In the genomic region with DNA sequence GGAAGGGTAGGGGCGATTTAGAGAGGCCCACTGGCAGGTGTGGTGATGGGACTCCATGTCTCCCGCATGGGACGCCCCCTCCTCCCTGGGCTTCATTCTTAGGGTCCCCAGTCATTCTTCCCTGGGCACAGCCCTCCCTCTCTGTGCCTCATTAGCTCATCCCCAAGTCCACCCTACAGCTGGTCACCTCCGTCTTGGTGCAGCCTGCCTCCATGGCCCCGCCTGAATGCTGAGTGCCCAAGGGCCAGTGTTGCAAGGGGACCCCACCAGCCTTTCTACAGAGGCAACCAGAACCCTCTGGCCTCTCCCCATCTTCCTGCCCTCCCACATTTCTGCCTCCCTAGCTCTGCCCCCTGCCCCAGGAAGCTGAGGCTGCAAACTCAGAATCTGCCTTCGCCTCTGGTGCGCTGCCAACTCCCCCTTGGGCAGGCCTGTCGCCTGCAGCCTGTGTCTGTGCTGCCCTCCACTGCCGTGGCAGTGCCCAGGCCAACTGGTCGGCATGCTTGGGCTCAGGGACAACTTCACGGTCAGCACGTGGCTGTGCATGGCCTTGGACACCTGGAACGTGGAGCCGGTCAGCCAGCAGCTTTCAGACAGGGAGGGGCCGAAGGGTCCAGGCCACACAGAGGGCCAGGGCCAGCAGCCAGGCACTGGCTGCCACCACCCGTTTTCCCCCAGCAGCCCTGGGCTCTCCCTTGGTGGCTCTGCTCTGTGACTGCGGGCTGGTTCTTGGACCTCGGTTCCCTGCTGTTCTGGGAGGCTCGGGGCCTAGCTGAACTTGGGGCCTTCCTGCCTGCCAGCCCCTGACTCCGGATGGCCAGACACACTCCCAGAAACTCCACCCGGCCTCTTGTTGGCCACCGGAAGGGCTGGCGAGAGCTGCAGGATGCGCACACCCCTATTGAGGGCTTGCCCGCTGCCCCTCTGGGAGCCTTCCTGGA, we compare ENCODE assay signal across 1 cellular context.
TF ChIP-seq lines count a peak whose summit lies in the region.

No MANE protein-coding gene starts in this region.

TF ChIP-seq in HepG2, 621 proteins besides CTCF, POLR2A, EP300 and RAD21 (continued from another document and continues in another):
- no peak for TF ChIP-seq ONECUT2 (CRISPR knock-in tag; IDR thresholded peaks at IDR 0.05)
- TF ChIP-seq ZNF577 (CRISPR knock-in tag; IDR thresholded peaks at IDR 0.05; ENCODE audit: borderline replicate concordance, low read depth), result no peak
- no peak for TF ChIP-seq ZNF180 (CRISPR knock-in tag; IDR thresholded peaks at IDR 0.05; ENCODE audit: borderline replicate concordance, low read depth)
- TF ChIP-seq ZNF317 (CRISPR knock-in tag; IDR thresholded peaks at IDR 0.05), result peak; percentile 69; the same call in 1 of the 2 replicates
- no peak for TF ChIP-seq YEATS2 (CRISPR knock-in tag; IDR thresholded peaks at IDR 0.05; ENCODE audit: borderline replicate concordance)
- TF ChIP-seq GFI1 (CRISPR knock-in tag; IDR thresholded peaks at IDR 0.05; ENCODE audit: borderline replicate concordance), result no peak; the same call in none of the 2 replicates
- peak; percentile 95 for TF ChIP-seq SATB2 (CRISPR knock-in tag; IDR thresholded peaks at IDR 0.05)
- TF ChIP-seq ZNF646 (CRISPR knock-in tag; IDR thresholded peaks at IDR 0.05), result 0 out of 2 replicates have a peak, but pooled peaks have one; percentile 58
- TF ChIP-seq ZSCAN12 (CRISPR knock-in tag; IDR thresholded peaks at IDR 0.05), result 0 out of 2 replicates have a peak, but pooled peaks have one; percentile 45
- TF ChIP-seq, protein P1, sequence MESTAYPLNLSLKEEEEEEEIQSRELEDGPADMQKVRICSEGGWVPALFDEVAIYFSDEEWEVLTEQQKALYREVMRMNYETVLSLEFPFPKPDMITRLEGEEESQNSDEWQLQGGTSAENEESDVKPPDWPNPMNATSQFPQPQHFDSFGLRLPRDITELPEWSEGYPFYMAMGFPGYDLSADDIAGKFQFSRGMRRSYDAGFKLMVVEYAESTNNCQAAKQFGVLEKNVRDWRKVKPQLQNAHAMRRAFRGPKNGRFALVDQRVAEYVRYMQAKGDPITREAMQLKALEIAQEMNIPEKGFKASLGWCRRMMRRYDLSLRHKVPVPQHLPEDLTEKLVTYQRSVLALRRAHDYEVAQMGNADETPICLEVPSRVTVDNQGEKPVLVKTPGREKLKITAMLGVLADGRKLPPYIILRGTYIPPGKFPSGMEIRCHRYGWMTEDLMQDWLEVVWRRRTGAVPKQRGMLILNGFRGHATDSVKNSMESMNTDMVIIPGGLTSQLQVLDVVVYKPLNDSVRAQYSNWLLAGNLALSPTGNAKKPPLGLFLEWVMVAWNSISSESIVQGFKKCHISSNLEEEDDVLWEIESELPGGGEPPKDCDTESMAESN (CRISPR knock-in tag; conservative IDR thresholded peaks at IDR 0.05), result peak; percentile 93
- no peak; the same call in 1 of the 2 replicates for TF ChIP-seq CAMTA2 (CRISPR knock-in tag; IDR thresholded peaks at IDR 0.05; ENCODE audit: borderline replicate concordance)
- no peak for TF ChIP-seq GMEB2 (CRISPR knock-in tag; IDR thresholded peaks at IDR 0.05; ENCODE audit: low read depth)
- TF ChIP-seq REXO4 (CRISPR knock-in tag; IDR thresholded peaks at IDR 0.05; ENCODE audit: borderline replicate concordance), result peak; percentile 98
- TF ChIP-seq MIER2 (CRISPR knock-in tag; IDR thresholded peaks at IDR 0.05), result peak; percentile 78; the same call in 1 of the 2 replicates
- peak; percentile 92 for TF ChIP-seq TBX2 (CRISPR knock-in tag; IDR thresholded peaks at IDR 0.05; ENCODE audit: borderline replicate concordance)
- peak; percentile 77 for TF ChIP-seq IKZF5 (CRISPR knock-in tag; IDR thresholded peaks at IDR 0.05)
- peak; percentile 67; the same call in 1 of the 2 replicates for TF ChIP-seq JDP2 (CRISPR knock-in tag; IDR thresholded peaks at IDR 0.05; ENCODE audit: borderline replicate concordance)
- no peak; the same call in 1 of the 2 replicates for TF ChIP-seq DR1 (CRISPR knock-in tag; IDR thresholded peaks at IDR 0.05)
- TF ChIP-seq ZNF589 (CRISPR knock-in tag; conservative IDR thresholded peaks at IDR 0.05), result peak; percentile 94
- no peak for TF ChIP-seq ZNF75D (CRISPR knock-in tag; IDR thresholded peaks at IDR 0.05; ENCODE audit: borderline replicate concordance)
- TF ChIP-seq CENPX (CRISPR knock-in tag; IDR thresholded peaks at IDR 0.05), result no peak
- no peak for TF ChIP-seq ZNF484 (CRISPR knock-in tag; IDR thresholded peaks at IDR 0.05; ENCODE audit: borderline replicate concordance, low read depth)
- peak; percentile 93 for TF ChIP-seq RXRB (CRISPR knock-in tag; IDR thresholded peaks at IDR 0.05; ENCODE audit: borderline replicate concordance)
- peak; percentile 85; the same call in 1 of the 2 replicates for TF ChIP-seq NAIF1 (CRISPR knock-in tag; IDR thresholded peaks at IDR 0.05; ENCODE audit: borderline replicate concordance)
- TF ChIP-seq, protein P2, sequence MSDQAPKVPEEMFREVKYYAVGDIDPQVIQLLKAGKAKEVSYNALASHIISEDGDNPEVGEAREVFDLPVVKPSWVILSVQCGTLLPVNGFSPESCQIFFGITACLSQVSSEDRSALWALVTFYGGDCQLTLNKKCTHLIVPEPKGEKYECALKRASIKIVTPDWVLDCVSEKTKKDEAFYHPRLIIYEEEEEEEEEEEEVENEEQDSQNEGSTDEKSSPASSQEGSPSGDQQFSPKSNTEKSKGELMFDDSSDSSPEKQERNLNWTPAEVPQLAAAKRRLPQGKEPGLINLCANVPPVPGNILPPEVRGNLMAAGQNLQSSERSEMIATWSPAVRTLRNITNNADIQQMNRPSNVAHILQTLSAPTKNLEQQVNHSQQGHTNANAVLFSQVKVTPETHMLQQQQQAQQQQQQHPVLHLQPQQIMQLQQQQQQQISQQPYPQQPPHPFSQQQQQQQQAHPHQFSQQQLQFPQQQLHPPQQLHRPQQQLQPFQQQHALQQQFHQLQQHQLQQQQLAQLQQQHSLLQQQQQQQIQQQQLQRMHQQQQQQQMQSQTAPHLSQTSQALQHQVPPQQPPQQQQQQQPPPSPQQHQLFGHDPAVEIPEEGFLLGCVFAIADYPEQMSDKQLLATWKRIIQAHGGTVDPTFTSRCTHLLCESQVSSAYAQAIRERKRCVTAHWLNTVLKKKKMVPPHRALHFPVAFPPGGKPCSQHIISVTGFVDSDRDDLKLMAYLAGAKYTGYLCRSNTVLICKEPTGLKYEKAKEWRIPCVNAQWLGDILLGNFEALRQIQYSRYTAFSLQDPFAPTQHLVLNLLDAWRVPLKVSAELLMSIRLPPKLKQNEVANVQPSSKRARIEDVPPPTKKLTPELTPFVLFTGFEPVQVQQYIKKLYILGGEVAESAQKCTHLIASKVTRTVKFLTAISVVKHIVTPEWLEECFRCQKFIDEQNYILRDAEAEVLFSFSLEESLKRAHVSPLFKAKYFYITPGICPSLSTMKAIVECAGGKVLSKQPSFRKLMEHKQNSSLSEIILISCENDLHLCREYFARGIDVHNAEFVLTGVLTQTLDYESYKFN (CRISPR knock-in tag; conservative IDR thresholded peaks at IDR 0.05), result peak; percentile 87
- TF ChIP-seq KDM5A (IDR thresholded peaks at IDR 0.05; ENCODE audit: borderline replicate concordance, low read length), result no peak
- TF ChIP-seq ARNT (IDR thresholded peaks at IDR 0.05), result no peak
- peak; percentile 90; the same call in 1 of the 2 replicates for TF ChIP-seq LBX2 (CRISPR knock-in tag; IDR thresholded peaks at IDR 0.05; ENCODE audit: borderline replicate concordance)
- no peak for TF ChIP-seq ZNF652 (CRISPR knock-in tag; IDR thresholded peaks at IDR 0.05; ENCODE audit: borderline replicate concordance, low read depth)
- TF ChIP-seq ZNF138 (CRISPR knock-in tag; IDR thresholded peaks at IDR 0.05; ENCODE audit: low read depth), result peak; percentile 87
- TF ChIP-seq, protein P3, sequence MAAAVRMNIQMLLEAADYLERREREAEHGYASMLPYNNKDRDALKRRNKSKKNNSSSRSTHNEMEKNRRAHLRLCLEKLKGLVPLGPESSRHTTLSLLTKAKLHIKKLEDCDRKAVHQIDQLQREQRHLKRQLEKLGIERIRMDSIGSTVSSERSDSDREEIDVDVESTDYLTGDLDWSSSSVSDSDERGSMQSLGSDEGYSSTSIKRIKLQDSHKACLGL (CRISPR knock-in tag; IDR thresholded peaks at IDR 0.05), result peak; percentile 97
- peak; percentile 85 for TF ChIP-seq MED8 (CRISPR knock-in tag; IDR thresholded peaks at IDR 0.05; ENCODE audit: insufficient replicate concordance)
- TF ChIP-seq ZNF761 (CRISPR knock-in tag; conservative IDR thresholded peaks at IDR 0.05), result no peak; the same call in 1 of the 2 replicates
- peak; percentile 81 for TF ChIP-seq FOXO1 (CRISPR knock-in tag; IDR thresholded peaks at IDR 0.05)
- TF ChIP-seq BHLHE40 (IDR thresholded peaks at IDR 0.05; ENCODE audit: low read length), result peak; percentile 87
- no peak for TF ChIP-seq ADNP (CRISPR knock-in tag; IDR thresholded peaks at IDR 0.05)
- TF ChIP-seq MYC (CRISPR knock-in tag; IDR thresholded peaks at IDR 0.05; ENCODE audit: borderline replicate concordance), result peak; percentile 99
- peak; percentile 99 for TF ChIP-seq KLF6 (CRISPR knock-in tag; IDR thresholded peaks at IDR 0.05)
- no peak for TF ChIP-seq SETDB1 (CRISPR knock-in tag; IDR thresholded peaks at IDR 0.05; ENCODE audit: borderline replicate concordance)
- TF ChIP-seq, protein P4, sequence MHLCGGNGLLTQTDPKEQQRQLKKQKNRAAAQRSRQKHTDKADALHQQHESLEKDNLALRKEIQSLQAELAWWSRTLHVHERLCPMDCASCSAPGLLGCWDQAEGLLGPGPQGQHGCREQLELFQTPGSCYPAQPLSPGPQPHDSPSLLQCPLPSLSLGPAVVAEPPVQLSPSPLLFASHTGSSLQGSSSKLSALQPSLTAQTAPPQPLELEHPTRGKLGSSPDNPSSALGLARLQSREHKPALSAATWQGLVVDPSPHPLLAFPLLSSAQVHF (CRISPR knock-in tag; IDR thresholded peaks at IDR 0.05), result peak; percentile 97
- TF ChIP-seq ZNF737 (CRISPR knock-in tag; IDR thresholded peaks at IDR 0.05; ENCODE audit: borderline replicate concordance), result peak; percentile 33; the same call in 1 of the 2 replicates
- no peak for TF ChIP-seq ZFP36 (IDR thresholded peaks at IDR 0.05; ENCODE audit: borderline replicate concordance, low read depth, low read length, partially characterized antibody)
